ENCODE assay signal across 1 cellular context in genomic region chr3:160911399-160911798, GRCh38.
TF ChIP-seq lines count a peak whose summit lies in the region.

No MANE protein-coding gene starts in this region.

TF ChIP-seq in SK-N-SH, 30 proteins besides CTCF, POLR2A, EP300 and RAD21 (continued from another document):
- no peak for TF ChIP-seq TAF1 (IDR thresholded peaks at IDR 0.05; ENCODE audit: borderline replicate concordance, low read depth, low read length)
- TF ChIP-seq FOXM1 (IDR thresholded peaks at IDR 0.05; ENCODE audit: low read depth) = no peak
- TF ChIP-seq ZBTB33 (IDR thresholded peaks at IDR 0.05; ENCODE audit: borderline replicate concordance, low read depth) = no peak
- no peak for TF ChIP-seq NRF1 (IDR thresholded peaks at IDR 0.05; ENCODE audit: low read depth, low read length)
- no peak for TF ChIP-seq REST (IDR thresholded peaks at IDR 0.05; ENCODE audit: low read depth, low read length)
- TF ChIP-seq RFX5 (IDR thresholded peaks at IDR 0.05; ENCODE audit: low read length) = no peak
- TF ChIP-seq PBX3 (IDR thresholded peaks at IDR 0.05) = no peak
